1 cellular context compared by ENCODE assay signal in genomic region chr1:26530898-26531598, GRCh38.
TF ChIP-seq lines count a peak whose summit lies in the region.

No MANE protein-coding gene starts in this region.

TF ChIP-seq in HEK293, 187 proteins besides CTCF, POLR2A, EP300 and RAD21 (continued from another document and continues in another):
- peak; percentile 85 for TF ChIP-seq PATZ1 (tag by site-specific recombination; IDR thresholded peaks at IDR 0.05)
- TF ChIP-seq, protein P1, sequence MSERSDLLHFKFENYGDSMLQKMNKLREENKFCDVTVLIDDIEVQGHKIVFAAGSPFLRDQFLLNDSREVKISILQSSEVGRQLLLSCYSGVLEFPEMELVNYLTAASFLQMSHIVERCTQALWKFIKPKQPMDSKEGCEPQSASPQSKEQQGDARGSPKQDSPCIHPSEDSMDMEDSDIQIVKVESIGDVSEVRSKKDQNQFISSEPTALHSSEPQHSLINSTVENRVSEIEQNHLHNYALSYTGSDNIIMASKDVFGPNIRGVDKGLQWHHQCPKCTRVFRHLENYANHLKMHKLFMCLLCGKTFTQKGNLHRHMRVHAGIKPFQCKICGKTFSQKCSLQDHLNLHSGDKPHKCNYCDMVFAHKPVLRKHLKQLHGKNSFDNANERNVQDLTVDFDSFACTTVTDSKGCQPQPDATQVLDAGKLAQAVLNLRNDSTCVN (tag by site-specific recombination; optimal IDR thresholded peaks at IDR 0.05), result no peak
- no peak for TF ChIP-seq GFI1B (tag by site-specific recombination; IDR thresholded peaks at IDR 0.05)
- no peak for TF ChIP-seq ZNF121 (tag by site-specific recombination; IDR thresholded peaks at IDR 0.05)
- peak; percentile 27; the same call in 1 of the 2 replicates for TF ChIP-seq ZNF600 (tag by site-specific recombination; IDR thresholded peaks at IDR 0.05)
- no peak for TF ChIP-seq ZNF146 (tag by site-specific recombination; IDR thresholded peaks at IDR 0.05)
- TF ChIP-seq ZNF560 (tag by site-specific recombination; IDR thresholded peaks at IDR 0.05; ENCODE audit: borderline replicate concordance), result no peak
- TF ChIP-seq ZNF138 (tag by site-specific recombination; IDR thresholded peaks at IDR 0.05; ENCODE audit: borderline replicate concordance), result no peak
- TF ChIP-seq ZXDB (tag by site-specific recombination; IDR thresholded peaks at IDR 0.05), result peak; percentile 72
- TF ChIP-seq ZBTB10 (tag by site-specific recombination; IDR thresholded peaks at IDR 0.05), result peak; percentile 44; the same call in 1 of the 2 replicates
- no peak for TF ChIP-seq REPIN1 (tag by site-specific recombination; IDR thresholded peaks at IDR 0.05; ENCODE audit: low read depth)
- peak; percentile 97 for TF ChIP-seq KLF10 (tag by site-specific recombination; IDR thresholded peaks at IDR 0.05)
- TF ChIP-seq MZF1 (tag by site-specific recombination; IDR thresholded peaks at IDR 0.05; ENCODE audit: borderline replicate concordance), result peak; percentile 93
- no peak for TF ChIP-seq ZNF350 (tag by site-specific recombination; IDR thresholded peaks at IDR 0.05)
- TF ChIP-seq SCRT2 (tag by site-specific recombination; IDR thresholded peaks at IDR 0.05), result peak; percentile 60
- TF ChIP-seq SP3 (tag by site-specific recombination; IDR thresholded peaks at IDR 0.05), result peak; percentile 56
- TF ChIP-seq ZBTB1 (tag by site-specific recombination; IDR thresholded peaks at IDR 0.05), result no peak
- no peak for TF ChIP-seq ZSCAN16 (tag by site-specific recombination; IDR thresholded peaks at IDR 0.05)
- peak; percentile 84 for TF ChIP-seq GLIS1 (tag by site-specific recombination; IDR thresholded peaks at IDR 0.05)
- TF ChIP-seq ZNF785 (tag by site-specific recombination; IDR thresholded peaks at IDR 0.05), result no peak
- TF ChIP-seq ZNF664 (tag by site-specific recombination; IDR thresholded peaks at IDR 0.05), result no peak
- TF ChIP-seq MYNN (tag by site-specific recombination; IDR thresholded peaks at IDR 0.05; ENCODE audit: borderline replicate concordance), result no peak
- TF ChIP-seq, protein P2, sequence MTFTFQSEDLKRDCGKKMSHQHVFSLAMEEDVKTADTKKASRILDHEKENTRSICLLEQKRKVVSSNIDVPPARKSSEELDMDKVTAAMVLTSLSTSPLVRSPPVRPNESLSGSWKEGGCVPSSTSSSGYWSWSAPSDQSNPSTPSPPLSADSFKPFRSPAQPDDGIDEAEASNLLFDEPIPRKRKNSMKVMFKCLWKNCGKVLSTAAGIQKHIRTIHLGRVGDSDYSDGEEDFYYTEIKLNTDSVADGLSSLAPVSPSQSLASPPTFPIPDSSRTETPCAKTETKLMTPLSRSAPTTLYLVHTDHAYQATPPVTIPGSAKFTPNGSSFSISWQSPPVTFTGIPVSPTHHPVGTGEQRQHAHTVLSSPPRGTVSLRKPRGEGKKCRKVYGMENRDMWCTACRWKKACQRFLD (tag by site-specific recombination; IDR thresholded peaks at IDR 0.05), result no peak
- TF ChIP-seq, protein P3, sequence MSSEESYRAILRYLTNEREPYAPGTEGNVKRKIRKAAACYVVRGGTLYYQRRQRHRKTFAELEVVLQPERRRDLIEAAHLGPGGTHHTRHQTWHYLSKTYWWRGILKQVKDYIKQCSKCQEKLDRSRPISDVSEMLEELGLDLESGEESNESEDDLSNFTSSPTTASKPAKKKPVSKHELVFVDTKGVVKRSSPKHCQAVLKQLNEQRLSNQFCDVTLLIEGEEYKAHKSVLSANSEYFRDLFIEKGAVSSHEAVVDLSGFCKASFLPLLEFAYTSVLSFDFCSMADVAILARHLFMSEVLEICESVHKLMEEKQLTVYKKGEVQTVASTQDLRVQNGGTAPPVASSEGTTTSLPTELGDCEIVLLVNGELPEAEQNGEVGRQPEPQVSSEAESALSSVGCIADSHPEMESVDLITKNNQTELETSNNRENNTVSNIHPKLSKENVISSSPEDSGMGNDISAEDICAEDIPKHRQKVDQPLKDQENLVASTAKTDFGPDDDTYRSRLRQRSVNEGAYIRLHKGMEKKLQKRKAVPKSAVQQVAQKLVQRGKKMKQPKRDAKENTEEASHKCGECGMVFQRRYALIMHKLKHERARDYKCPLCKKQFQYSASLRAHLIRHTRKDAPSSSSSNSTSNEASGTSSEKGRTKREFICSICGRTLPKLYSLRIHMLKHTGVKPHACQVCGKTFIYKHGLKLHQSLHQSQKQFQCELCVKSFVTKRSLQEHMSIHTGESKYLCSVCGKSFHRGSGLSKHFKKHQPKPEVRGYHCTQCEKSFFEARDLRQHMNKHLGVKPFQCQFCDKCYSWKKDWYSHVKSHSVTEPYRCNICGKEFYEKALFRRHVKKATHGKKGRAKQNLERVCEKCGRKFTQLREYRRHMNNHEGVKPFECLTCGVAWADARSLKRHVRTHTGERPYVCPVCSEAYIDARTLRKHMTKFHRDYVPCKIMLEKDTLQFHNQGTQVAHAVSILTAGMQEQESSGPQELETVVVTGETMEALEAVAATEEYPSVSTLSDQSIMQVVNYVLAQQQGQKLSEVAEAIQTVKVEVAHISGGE (tag by site-specific recombination; conservative IDR thresholded peaks at IDR 0.05; ENCODE audit: low read depth), result no peak
- TF ChIP-seq ZNF558 (tag by site-specific recombination; IDR thresholded peaks at IDR 0.05), result no peak
- no peak for TF ChIP-seq GLI2 (tag by site-specific recombination; IDR thresholded peaks at IDR 0.05; ENCODE audit: borderline replicate concordance, low read depth)
- TF ChIP-seq ZBTB7A (tag by site-specific recombination; IDR thresholded peaks at IDR 0.05; ENCODE audit: low read depth), result no peak
- TF ChIP-seq ZNF701 (tag by site-specific recombination; IDR thresholded peaks at IDR 0.05), result no peak
- no peak for TF ChIP-seq ZNF223 (tag by site-specific recombination; IDR thresholded peaks at IDR 0.05)
- no peak for TF ChIP-seq OVOL3 (tag by site-specific recombination; IDR thresholded peaks at IDR 0.05)
- TF ChIP-seq EGR2 (tag by site-specific recombination; IDR thresholded peaks at IDR 0.05; ENCODE audit: low read depth), result 0 out of 2 replicates have a peak, but pooled peaks have one; percentile 16
- no peak; the same call in 1 of the 2 replicates for TF ChIP-seq INSM2 (tag by site-specific recombination; IDR thresholded peaks at IDR 0.05)
- no peak for TF ChIP-seq FEZF1 (tag by site-specific recombination; IDR thresholded peaks at IDR 0.05)
- peak; percentile 45 for TF ChIP-seq OSR2 (tag by site-specific recombination; IDR thresholded peaks at IDR 0.05)
- TF ChIP-seq, protein P4, sequence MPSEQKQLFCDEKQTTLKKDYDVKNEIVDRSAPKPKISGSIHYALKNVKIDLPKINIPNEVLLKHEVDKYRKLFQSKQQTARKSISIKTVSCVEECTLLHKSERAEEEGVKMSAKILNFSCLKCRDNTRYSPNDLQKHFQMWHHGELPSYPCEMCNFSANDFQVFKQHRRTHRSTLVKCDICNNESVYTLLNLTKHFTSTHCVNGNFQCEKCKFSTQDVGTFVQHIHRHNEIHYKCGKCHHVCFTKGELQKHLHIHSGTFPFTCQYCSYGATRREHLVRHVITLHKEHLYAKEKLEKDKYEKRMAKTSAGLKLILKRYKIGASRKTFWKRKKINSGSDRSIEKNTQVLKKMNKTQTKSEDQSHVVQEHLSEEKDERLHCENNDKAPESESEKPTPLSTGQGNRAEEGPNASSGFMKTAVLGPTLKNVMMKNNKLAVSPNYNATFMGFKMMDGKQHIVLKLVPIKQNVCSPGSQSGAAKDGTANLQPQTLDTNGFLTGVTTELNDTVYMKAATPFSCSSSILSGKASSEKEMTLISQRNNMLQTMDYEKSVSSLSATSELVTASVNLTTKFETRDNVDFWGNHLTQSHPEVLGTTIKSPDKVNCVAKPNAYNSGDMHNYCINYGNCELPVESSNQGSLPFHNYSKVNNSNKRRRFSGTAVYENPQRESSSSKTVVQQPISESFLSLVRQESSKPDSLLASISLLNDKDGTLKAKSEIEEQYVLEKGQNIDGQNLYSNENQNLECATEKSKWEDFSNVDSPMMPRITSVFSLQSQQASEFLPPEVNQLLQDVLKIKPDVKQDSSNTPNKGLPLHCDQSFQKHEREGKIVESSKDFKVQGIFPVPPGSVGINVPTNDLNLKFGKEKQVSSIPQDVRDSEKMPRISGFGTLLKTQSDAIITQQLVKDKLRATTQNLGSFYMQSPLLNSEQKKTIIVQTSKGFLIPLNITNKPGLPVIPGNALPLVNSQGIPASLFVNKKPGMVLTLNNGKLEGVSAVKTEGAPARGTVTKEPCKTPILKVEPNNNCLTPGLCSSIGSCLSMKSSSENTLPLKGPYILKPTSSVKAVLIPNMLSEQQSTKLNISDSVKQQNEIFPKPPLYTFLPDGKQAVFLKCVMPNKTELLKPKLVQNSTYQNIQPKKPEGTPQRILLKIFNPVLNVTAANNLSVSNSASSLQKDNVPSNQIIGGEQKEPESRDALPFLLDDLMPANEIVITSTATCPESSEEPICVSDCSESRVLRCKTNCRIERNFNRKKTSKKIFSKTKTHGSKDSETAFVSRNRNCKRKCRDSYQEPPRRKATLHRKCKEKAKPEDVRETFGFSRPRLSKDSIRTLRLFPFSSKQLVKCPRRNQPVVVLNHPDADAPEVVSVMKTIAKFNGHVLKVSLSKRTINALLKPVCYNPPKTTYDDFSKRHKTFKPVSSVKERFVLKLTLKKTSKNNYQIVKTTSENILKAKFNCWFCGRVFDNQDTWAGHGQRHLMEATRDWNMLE (tag by site-specific recombination; conservative IDR thresholded peaks at IDR 0.05; ENCODE audit: low read depth), result no peak
- no peak for TF ChIP-seq ZSCAN5A (tag by site-specific recombination; IDR thresholded peaks at IDR 0.05)
- no peak for TF ChIP-seq ZNF791 (tag by site-specific recombination; IDR thresholded peaks at IDR 0.05)
- TF ChIP-seq ZNF623 (tag by site-specific recombination; IDR thresholded peaks at IDR 0.05), result no peak
- no peak for TF ChIP-seq ZNF311 (tag by site-specific recombination; IDR thresholded peaks at IDR 0.05; ENCODE audit: borderline replicate concordance)
- peak; percentile 90 for TF ChIP-seq ZNF660 (tag by site-specific recombination; IDR thresholded peaks at IDR 0.05)
- TF ChIP-seq ZSCAN18 (tag by site-specific recombination; IDR thresholded peaks at IDR 0.05), result no peak
- no peak for TF ChIP-seq SETDB1 (IDR thresholded peaks at IDR 0.05; ENCODE audit: insufficient read length, low read length)
